ENCODE assay signal across 13 cellular contexts in genomic region chr4:98932539-98932938, GRCh38. TPM values are rescaled to one million over a fixed set of nuclear protein-coding genes. Genes with fewer than 3 reads are reported as not detected.
A peak's percentile ranks its signal among the peaks of the same experiment; 100 is the strongest.
DNase-seq lines count a peak whose midpoint lies in the region; ATAC-seq and TF ChIP-seq lines count a peak whose summit lies in the region.
"Had no signal": no experiment of that assay in that cellular context is flagged by ENCODE, and none has a peak within 500 bp of the region (broad histone marks: within the 10 kb centered on the region; RNA-seq: fewer than 3 reads in every experiment).

No MANE protein-coding gene starts in this region.

- H3K27me3 Mint-ChIP-seq in activated B cell treated with CpG ODN at 0.5 μM for 24 hours, result no peaks in the 10 kb centered on the region
- H3K27me3 Mint-ChIP-seq in Calu3 (ENCODE audit: unreplicated experiment), result no peaks in the 10 kb centered on the region
- H3K27me3 Mint-ChIP-seq: T-helper 17 cell had no signal

- H3K4me1 Mint-ChIP-seq in activated B cell treated with CpG ODN at 0.5 μM for 24 hours (peaks cover 32% of the 10 kb centered on the region), Calu3 (ENCODE audit: low read depth, unreplicated experiment) (peaks cover 16% of the 10 kb centered on the region)

- no peaks in the 10 kb centered on the region for H3K9me3 ChIP-seq in mucosa of descending colon
- H3K9me3 ChIP-seq: upper lobe of right lung had no signal

- CTCF ChIA-PET in activated B cell treated with CpG ODN at 0.5 μM for 24 hours (lab: Charles Lee), result no interaction called here
- CTCF ChIA-PET in Calu3 (lab: Charles Lee), result no interaction called here

- intact Hi-C loops in activated B cell treated with CpG ODN at 0.5 μM for 24 hours (cut with micrococcal nuclease) (no loop called here), mucosa of descending colon (cut with DNase I, micrococcal nuclease) (no loop called here), Calu3 (cut with micrococcal nuclease; ENCODE audit: unreplicated experiment) (loop anchor here (10.0 kb wide), 2 partner anchors 62 to 278 kb away; partner anchors contain the start of genes METAP1 and TSPAN5)

- H3K9me3 Mint-ChIP-seq in activated B cell treated with CpG ODN at 0.5 μM for 24 hours (no peaks in the 10 kb centered on the region), Calu3 (ENCODE audit: low read depth, unreplicated experiment) (no peaks in the 10 kb centered on the region)

- no peak for ATAC-seq in activated B cell treated with CpG ODN at 0.5 μM for 24 hours (ENCODE audit: low read depth)
- peak; percentile 52 for ATAC-seq in mucosa of descending colon
- ATAC-seq: K562, T-helper 17 cell, upper lobe of right lung had no signal

- H3K27ac Mint-ChIP-seq in activated B cell treated with CpG ODN at 0.5 μM for 24 hours, result peak overlapping the region; percentile 57
- H3K27ac Mint-ChIP-seq in Calu3 (ENCODE audit: unreplicated experiment), result no peak overlapping the region
- H3K27ac Mint-ChIP-seq: T-helper 17 cell had no signal

- no peaks in the 10 kb centered on the region for H3K36me3 ChIP-seq in GM06990 (ENCODE audit: control insufficient read depth, insufficient read depth, low read length)
- no peaks in the 10 kb centered on the region for H3K36me3 ChIP-seq in mucosa of descending colon (ENCODE audit: low read depth)
- H3K36me3 ChIP-seq: upper lobe of right lung had no signal

- no peak overlapping the region for H3K4me3 Mint-ChIP-seq in activated B cell treated with CpG ODN at 0.5 μM for 24 hours
- H3K4me3 Mint-ChIP-seq in Calu3 (ENCODE audit: low read depth, unreplicated experiment), result no peak overlapping the region
- H3K4me3 Mint-ChIP-seq: T-helper 17 cell had no signal

- POLR2A ChIA-PET in activated B cell treated with CpG ODN at 0.5 μM for 24 hours (lab: Charles Lee), result interaction anchor here (1.6 to 1.9 kb wide), 2 partner anchors 63 to 156 kb away, joined by 5 to 7 read pairs; partner anchors contain the start of genes ADH5 and METAP1

- H3K4me1 ChIP-seq in mucosa of descending colon (ENCODE audit: low read depth), result peaks cover 22% of the 10 kb centered on the region

- DNase-seq in GM06990 (ENCODE audit: extremely low read depth, insufficient read length), result peak; percentile 28
- peak; percentile 49 for DNase-seq in HS-5 (ENCODE audit: low read depth)
- DNase-seq in activated B cell treated with CpG ODN at 0.5 μM for 24 hours, result no peak
- DNase-seq in mucosa of descending colon, result peak in 1 of 3 donors; percentile 23
- DNase-seq in Calu3, result no peak
- no peak for DNase-seq in activated CD4-positive, alpha-beta T cell treated with anti-CD3 and anti-CD28 coated beads, Interleukin-2, amount 50 U/mL, for 48 hours
- DNase-seq in NCI-H510A (lab: John Stamatoyannopoulos, UW), result no peak
- DNase-seq in foreskin melanocyte, result no peak
- DNase-seq: central memory CD4-positive, alpha-beta T cell; NCI-H510A treated with DMSO at 0.1 percent for 48 hours; T-helper 17 cell; upper lobe of right lung had no signal

- no peaks in the 10 kb centered on the region for H3K27me3 ChIP-seq in GM06990 (replicated peaks; ENCODE audit: control insufficient read depth, insufficient read depth, low read length)
- H3K27me3 ChIP-seq: upper lobe of right lung had no signal

- no TSS peak for BruUV-seq in Calu3 (replicated peaks; lab: Mats Ljungman, UMichigan)

- TF ChIP-seq CTCF in GM06990 (IDR thresholded peaks at IDR 0.05; ENCODE audit: insufficient read depth, low read length, poor library complexity, severe bottlenecking), result no peak
- no peak for TF ChIP-seq CTCF in activated B cell treated with CpG ODN at 0.5 μM for 24 hours (IDR thresholded peaks at IDR 0.05)
- no peak for TF ChIP-seq CTCF in mucosa of descending colon (IDR thresholded peaks at IDR 0.05)
- TF ChIP-seq CTCF in Calu3 (IDR thresholded peaks at IDR 0.05; ENCODE audit: unreplicated experiment), result no peak

- H3K4me3 ChIP-seq in GM06990 (replicated peaks; ENCODE audit: low read depth, low read length), result no peak overlapping the region
- no peak overlapping the region for H3K4me3 ChIP-seq in mucosa of descending colon
- H3K4me3 ChIP-seq: K562, upper lobe of right lung had no signal

- H3K36me3 Mint-ChIP-seq in activated B cell treated with CpG ODN at 0.5 μM for 24 hours (ENCODE audit: low read depth) (peaks cover 16% of the 10 kb centered on the region), Calu3 (ENCODE audit: insufficient read depth, unreplicated experiment) (peaks cover 32% of the 10 kb centered on the region)

RNA-seq across cellular contexts. Expression of gene EIF4E, which starts 3.6 kb away (rescaled TPM):
- total RNA-seq in activated B cell treated with CpG ODN at 0.5 μM for 24 hours, result 87.3 and 90.5 TPM in 2 replicates
- total RNA-seq in mucosa of descending colon, result 10 to 100 TPM; 66.7 to 87.6 (median 81.0) TPM
- 103 and 105 TPM in 2 replicates for total RNA-seq in Calu3 (2022)

Comparison
In these comparisons a context has a peak if more than half of its experiments do, and no peak if none do; other contexts are left out.
1. DNase-seq: peak in GM06990 (single experiment) and HS-5 (single experiment); none in activated B cell treated with CpG ODN at 0.5 μM for 24 hours (single experiment), Calu3 (single experiment), activated CD4-positive, alpha-beta T cell treated with anti-CD3 and anti-CD28 coated beads, Interleukin-2, amount 50 U/mL, for 48 hours (0 of 2), NCI-H510A (single experiment) and foreskin melanocyte (single experiment).